In genomic region chr19:10968527-10969081, GRCh38 we compare ENCODE assay signal across 11 cellular contexts. TPM values are rescaled to one million over a fixed set of nuclear protein-coding genes. Genes with fewer than 3 reads are reported as not detected.
DNase-seq lines count a peak whose midpoint lies in the region; ATAC-seq, FAIRE-seq and TF ChIP-seq lines count a peak whose summit lies in the region.
"Had no signal": no experiment of that assay in that cellular context is flagged by ENCODE, and none has a peak within 500 bp of the region (broad histone marks: within the 10 kb centered on the region; RNA-seq: fewer than 3 reads in every experiment).

No MANE protein-coding gene starts in this region.

- H3K4me1 ChIP-seq in Karpas-422 (ENCODE audit: low read length): peaks cover 53% of the 10 kb centered on the region
- no peaks in the 10 kb centered on the region for H3K4me1 ChIP-seq in endothelial cell of umbilical vein (ENCODE audit: control insufficient read depth, extremely low read depth, insufficient read depth, low read length)
- peaks cover 0 to 1% of the 10 kb centered on the region in 2 experiments for H3K4me1 ChIP-seq in trophoblast cell (ENCODE audit: control insufficient read depth in 1 of 2, insufficient read depth in 2 of 2, low read length in 2 of 2)

- H3K27ac ChIP-seq in Karpas-422 (ENCODE audit: low read length): peak overlapping the region; percentile 78
- no peak overlapping the region for H3K27ac ChIP-seq in endothelial cell of umbilical vein (ENCODE audit: insufficient read depth, low read depth, low read length)
- H3K27ac ChIP-seq in trophoblast cell (ENCODE audit: low read depth, low read length): no peak overlapping the region

- H4K12ac ChIP-seq in trophoblast cell (ENCODE audit: low read depth, low read length): no peak overlapping the region

- no peaks in the 10 kb centered on the region for H3K9me2 ChIP-seq in Karpas-422 (replicated peaks; ENCODE audit: insufficient read depth, low read length)

- TF ChIP-seq POLR2A in endothelial cell of umbilical vein (IDR thresholded peaks at IDR 0.05; ENCODE audit: low read depth, low read length): no peak

- H4K20me1 ChIP-seq in Karpas-422 (ENCODE audit: insufficient read depth, low read depth, low read length): peaks cover 21% of the 10 kb centered on the region
- H4K20me1 ChIP-seq in endothelial cell of umbilical vein (replicated peaks; ENCODE audit: control insufficient read depth, extremely low read depth, insufficient read depth, low read length): peaks cover 6% of the 10 kb centered on the region

- H3K79me2 ChIP-seq in Karpas-422 (ENCODE audit: low read length) (peaks cover 96% of the 10 kb centered on the region), endothelial cell of umbilical vein (ENCODE audit: control insufficient read depth, insufficient read depth, low read length) (peaks cover 92% of the 10 kb centered on the region), trophoblast cell (ENCODE audit: control insufficient read depth, insufficient read depth, low read length, poor library complexity) (peaks cover 25% of the 10 kb centered on the region)

- no peak overlapping the region for H2BK5ac ChIP-seq in trophoblast cell (ENCODE audit: low read depth, low read length, poor library complexity)

- intact Hi-C loops in endothelial cell of umbilical vein (cut with micrococcal nuclease): no loop called here

- H3K79me1 ChIP-seq in trophoblast cell (ENCODE audit: low read length): no peaks in the 10 kb centered on the region

- no peak overlapping the region for H4K8ac ChIP-seq in trophoblast cell (ENCODE audit: low read depth, low read length)

- no CpG with 5 or more reads among the region's 9 CpGs for WGBS in trophoblast cell (ENCODE audit: extremely low coverage, insufficient coverage, insufficient read length)

- H3K4ac ChIP-seq in trophoblast cell (ENCODE audit: low read depth, low read length): peak overlapping the region; percentile 71

- no peak overlapping the region for H2BK120ac ChIP-seq in trophoblast cell (ENCODE audit: insufficient read depth, low read length, poor library complexity)

- H3K4me2 ChIP-seq in Karpas-422 (ENCODE audit: low read depth, low read length, poor library complexity, severe bottlenecking) (peak overlapping the region; percentile 52), endothelial cell of umbilical vein (ENCODE audit: insufficient read depth, low read length) (no peak overlapping the region), trophoblast cell (ENCODE audit: low read length) (no peak overlapping the region)

- CTCF ChIA-PET in endothelial cell of umbilical vein (lab: Charles Lee): interaction anchor here (1.0 to 1.6 kb wide), 5 partner anchors 11 to 98 kb away, joined by 3 to 12 read pairs (median 4); partner anchors contain the start of gene CARM1

- DNase-seq in GM12865 (ENCODE audit: low read depth) (peak; percentile 70), Karpas-422 (peak; percentile 51), endothelial cell of umbilical vein (ENCODE audit: low read depth, low spot score) (no peak), trophoblast cell (no peak), GDM1 (lab: John Stamatoyannopoulos, UW) (no peak), C1 segment of cervical spinal cord (lab: John Stamatoyannopoulos, UW) (no peak)
- DNase-seq: activated CD4-positive, alpha-beta T cell treated with anti-CD3 and anti-CD28 coated beads for 36 hours; OCI-M1 had no signal

- dilution Hi-C loops in endothelial cell of umbilical vein (cut with MboI; ENCODE audit: extremely low pct_ligation_motif_present, low sequenced_read_pairs): no loop called here

- TF ChIP-seq CTCF in GM12865 (IDR thresholded peaks at IDR 0.05; ENCODE audit: insufficient read depth, low read depth, low read length, missing control alignments) (no peak), endothelial cell of umbilical vein (IDR thresholded peaks at IDR 0.05; ENCODE audit: extremely low read depth in 1 of 2, insufficient read depth in 1 of 2, low read depth in 1 of 2, low read length in 2 of 2) (no peak)

- ATAC-seq in GM19452 (IDR thresholded peaks at IDR 0.05; ENCODE audit: unreplicated experiment) (no peak), GM19455 (IDR thresholded peaks at IDR 0.05; ENCODE audit: unreplicated experiment) (no peak)
- ATAC-seq: activated CD4-positive, alpha-beta T cell treated with anti-CD3 and anti-CD28 coated beads for 36 hours had no signal

- H2AFZ ChIP-seq in Karpas-422 (ENCODE audit: low read length): no peak overlapping the region
- H2AFZ ChIP-seq in endothelial cell of umbilical vein (ENCODE audit: low read depth, low read length): no peak overlapping the region
- H2AFZ ChIP-seq in trophoblast cell (ENCODE audit: insufficient read depth, low read length, poor library complexity): no peak overlapping the region

- H3K9ac ChIP-seq in Karpas-422 (ENCODE audit: low read length) (peak overlapping the region; percentile 36), endothelial cell of umbilical vein (replicated peaks; ENCODE audit: extremely low read depth, insufficient read depth, low read length) (no peak overlapping the region), trophoblast cell (ENCODE audit: low read length) (no peak overlapping the region)

- no peak overlapping the region for H3K18ac ChIP-seq in trophoblast cell (ENCODE audit: low read length)

- H2BK12ac ChIP-seq in trophoblast cell (ENCODE audit: low read length): no peak overlapping the region

- H2AK5ac ChIP-seq in trophoblast cell (ENCODE audit: low read length): no peak overlapping the region

- peak; percentile 83 for FAIRE-seq in endothelial cell of umbilical vein (lab: Jason Lieb, UNC)
- FAIRE-seq: G401.6 had no signal

- H3K4me3 ChIP-seq in GM12865 (ENCODE audit: low read depth, low read length) (no peak overlapping the region; the same call in 1 of the 2 replicates), Karpas-422 (ENCODE audit: low read length) (no peak overlapping the region), endothelial cell of umbilical vein (replicated peaks in 1 of 3; ENCODE audit: insufficient read depth in 1 of 3, low read depth in 1 of 3, low read length in 3 of 3) (no peak overlapping the region), trophoblast cell (ENCODE audit: low read depth, low read length) (no peak overlapping the region)

- no peak overlapping the region for H3K14ac ChIP-seq in trophoblast cell (ENCODE audit: low read length)

- BruUV-seq in endothelial cell of umbilical vein (replicated peaks; lab: Mats Ljungman, UMichigan): no TSS peak

- no peak overlapping the region for H4K91ac ChIP-seq in trophoblast cell (ENCODE audit: low read depth, low read length)

- H3K36me3 ChIP-seq in Karpas-422 (ENCODE audit: insufficient read depth, low read length) (0 out of 2 replicates have a peak, but pooled peaks cover 4% of the 10 kb centered on the region), endothelial cell of umbilical vein (ENCODE audit: control insufficient read depth in 2 of 2, extremely low read depth in 1 of 2, insufficient read depth in 2 of 2, low read length in 2 of 2) (no peaks in the 10 kb centered on the region), trophoblast cell (ENCODE audit: control insufficient read depth in 1 of 2, insufficient read depth in 2 of 2, low read length in 2 of 2) (peaks cover 5 to 6% of the 10 kb centered on the region in 2 experiments)

- H3K23ac ChIP-seq in trophoblast cell (ENCODE audit: low read length): no peak overlapping the region

- H3K9me3 ChIP-seq in Karpas-422 (ENCODE audit: low read length) (no peaks in the 10 kb centered on the region), endothelial cell of umbilical vein (replicated peaks; ENCODE audit: control insufficient read depth, insufficient read depth, low read length) (no peaks in the 10 kb centered on the region), trophoblast cell (ENCODE audit: insufficient read depth, low read depth, low read length) (no peaks in the 10 kb centered on the region)

- POLR2A ChIA-PET in endothelial cell of umbilical vein (lab: Charles Lee): no interaction called here

- H3K9me1 ChIP-seq in endothelial cell of umbilical vein (replicated peaks; ENCODE audit: control insufficient read depth, extremely low read depth, insufficient read depth, low read length): no peaks in the 10 kb centered on the region

- H3K27me3 ChIP-seq in Karpas-422 (ENCODE audit: low read length) (no peaks in the 10 kb centered on the region), endothelial cell of umbilical vein (ENCODE audit: control insufficient read depth in 2 of 2, insufficient read depth in 2 of 2, low read length in 2 of 2) (no peaks in the 10 kb centered on the region), trophoblast cell (ENCODE audit: insufficient read depth, low read length) (no peaks in the 10 kb centered on the region)

RNA-seq across cellular contexts. Expression of gene SMARCA4, which starts 7.8 kb away (rescaled TPM):
- 103 and 118 TPM in 2 replicates for total RNA-seq in Karpas-422 (2014; rRNA removed; shearing (Covaris generic); ENCODE audit: low replicate concordance)
- 177 and 178 TPM in 2 replicates for total RNA-seq in endothelial cell of umbilical vein
- polyA plus RNA-seq in endothelial cell of umbilical vein: 63.0 and 65.0 TPM in 2 replicates
- polyA plus RNA-seq in endothelial cell of umbilical vein (2011; cell fraction: cytosol; rRNA removed): 74.4 and 84.5 TPM in 2 replicates
- polyA plus RNA-seq in endothelial cell of umbilical vein (2011; cell fraction: nucleus; rRNA removed): 149 and 158 TPM in 2 replicates
- polyA plus RNA-seq in endothelial cell of umbilical vein (2012): 145 and 152 TPM in 2 replicates
- 152 and 190 TPM in 2 replicates for polyA minus RNA-seq in endothelial cell of umbilical vein
- polyA minus RNA-seq in endothelial cell of umbilical vein (2011; cell fraction: cytosol; rRNA and poly(A)+ RNA removed): 70.9 TPM
- 126 and 172 TPM in 2 replicates for polyA minus RNA-seq in endothelial cell of umbilical vein (2011; cell fraction: nucleus; rRNA and poly(A)+ RNA removed)
- 117 and 121 TPM in 2 replicates for polyA plus RNA-seq in trophoblast cell (2013)

RNA-seq across cellular contexts. Expression of gene TIMM29, which starts 40.0 kb away (rescaled TPM):
- total RNA-seq in Karpas-422 (2014; rRNA removed; shearing (Covaris generic); ENCODE audit: low replicate concordance): 16.5 and 28.1 TPM in 2 replicates
- 16.4 and 20.6 TPM in 2 replicates for total RNA-seq in endothelial cell of umbilical vein
- polyA plus RNA-seq in endothelial cell of umbilical vein: 10.7 and 12.3 TPM in 2 replicates
- 7.2 and 9.0 TPM in 2 replicates for polyA plus RNA-seq in endothelial cell of umbilical vein (2011; cell fraction: cytosol; rRNA removed)
- polyA plus RNA-seq in endothelial cell of umbilical vein (2011; cell fraction: nucleus; rRNA removed): 5.1 and 5.6 TPM in 2 replicates
- 12.8 and 14.6 TPM in 2 replicates for polyA plus RNA-seq in endothelial cell of umbilical vein (2012)
- polyA minus RNA-seq in endothelial cell of umbilical vein: 9.6 and 10.0 TPM in 2 replicates
- polyA minus RNA-seq in endothelial cell of umbilical vein (2011; cell fraction: cytosol; rRNA and poly(A)+ RNA removed): 11.6 TPM
- polyA minus RNA-seq in endothelial cell of umbilical vein (2011; cell fraction: nucleus; rRNA and poly(A)+ RNA removed): 5.8 and 6.1 TPM in 2 replicates
- 21.1 and 21.2 TPM in 2 replicates for polyA plus RNA-seq in trophoblast cell (2013)

RNA-seq across cellular contexts. Expression of gene YIPF2, which starts 40.2 kb away (rescaled TPM):
- 26.8 and 45.6 TPM in 2 replicates for total RNA-seq in Karpas-422 (2014; rRNA removed; shearing (Covaris generic); ENCODE audit: low replicate concordance)
- 45.3 and 47.8 TPM in 2 replicates for total RNA-seq in endothelial cell of umbilical vein
- polyA plus RNA-seq in endothelial cell of umbilical vein: 104 and 148 TPM in 2 replicates
- 60.8 and 70.9 TPM in 2 replicates for polyA plus RNA-seq in endothelial cell of umbilical vein (2011; cell fraction: cytosol; rRNA removed)
- polyA plus RNA-seq in endothelial cell of umbilical vein (2011; cell fraction: nucleus; rRNA removed): 46.2 and 70.8 TPM in 2 replicates
- polyA plus RNA-seq in endothelial cell of umbilical vein (2012): 29.8 and 49.4 TPM in 2 replicates
- 46.2 and 65.7 TPM in 2 replicates for polyA minus RNA-seq in endothelial cell of umbilical vein
- polyA minus RNA-seq in endothelial cell of umbilical vein (2011; cell fraction: cytosol; rRNA and poly(A)+ RNA removed): 42.1 TPM
- 12.7 and 19.7 TPM in 2 replicates for polyA minus RNA-seq in endothelial cell of umbilical vein (2011; cell fraction: nucleus; rRNA and poly(A)+ RNA removed)
- polyA plus RNA-seq in trophoblast cell (2013): 98.9 and 102 TPM in 2 replicates

Comparison
In these comparisons a context has a peak if more than half of its experiments do, and no peak if none do; other contexts are left out.
1. DNase-seq: peak in GM12865 (single experiment) and Karpas-422 (single experiment); none in endothelial cell of umbilical vein (single experiment), trophoblast cell (0 of 2), GDM1 (single experiment) and C1 segment of cervical spinal cord (0 of 14).